Comparison of ENCODE assay signal across 8 cellular contexts in genomic region chr3:141231101-141231922, GRCh38. TPM values are rescaled to one million over a fixed set of nuclear protein-coding genes. Genes with fewer than 3 reads are reported as not detected.
A peak's percentile ranks its signal among the peaks of the same experiment; 100 is the strongest.
DNase-seq lines count a peak whose midpoint lies in the region; ATAC-seq and TF ChIP-seq lines count a peak whose summit lies in the region.

Gene PXYLP1, plus strand, starts transcription at chr3:141231825. Its CDS starts 28,351 bp downstream, at chr3:141260176.

- peaks cover 12% of the 10 kb centered on the region for H3K4me1 ChIP-seq in neural progenitor cell

- H3K27me3 ChIP-seq in neural progenitor cell, result peaks cover 29% of the 10 kb centered on the region

- peak within 1 kb of the TSS; percentile 94 for H2AFZ ChIP-seq in neural progenitor cell (replicated peaks)

- no peaks in the 10 kb centered on the region for H3K36me3 ChIP-seq in neural progenitor cell

- peak; percentile 65 for TF ChIP-seq CTCF in neural progenitor cell (IDR thresholded peaks at IDR 0.05)

- peaks cover 29% of the 10 kb centered on the region for H3K4me1 Mint-ChIP-seq in neural progenitor cell

- H3K4me3 Mint-ChIP-seq in neural progenitor cell, result peak within 1 kb of the TSS; percentile 89

- peak within 1 kb of the TSS; percentile 41 for H3K9ac ChIP-seq in neural progenitor cell

- peak within 1 kb of the TSS; percentile 73 for H3K4me3 ChIP-seq in neural progenitor cell

- H3K36me3 Mint-ChIP-seq in neural progenitor cell, result peaks cover 8% of the 10 kb centered on the region

- peak; percentile 98 for ATAC-seq in GM21723 (IDR thresholded peaks at IDR 0.05; ENCODE audit: unreplicated experiment)

- in situ Hi-C loops in KBM-7 (cut with MboI; ENCODE audit: low pct_unique_long_range_greater_than_20kb, low sequenced_read_pairs), result no loop called here

- peaks cover 8% of the 10 kb centered on the region for H3K79me2 ChIP-seq in neural progenitor cell (ENCODE audit: low read depth)

- peaks cover 8% of the 10 kb centered on the region for H3K27me3 Mint-ChIP-seq in neural progenitor cell (ENCODE audit: insufficient read depth, low read depth)

- DNase-seq in EH (ENCODE audit: low read depth) (peak; percentile 92), KBM-7 (peak; percentile 90), RPMI7951 (ENCODE audit: low read depth) (peak; percentile 90), fibroblast of the conjunctiva (ENCODE audit: low read depth) (peak; percentile 78), neural progenitor cell (ENCODE audit: low spot score) (peak; percentile 95), stromal cell of bone marrow (ENCODE audit: low read depth) (peak; percentile 83)
- peak; percentile 85 for DNase-seq in activated T-helper 9 cell treated with anti-CD3 and anti-CD28 coated beads, Interleukin-2, amount 50 U/mL, for 16 hours (ENCODE audit: low read depth)

- H3K27ac ChIP-seq in neural progenitor cell, result no peak within 1 kb of the TSS

- H3K9me3 Mint-ChIP-seq in neural progenitor cell, result no peaks in the 10 kb centered on the region

- H3K4me2 ChIP-seq in neural progenitor cell, result peak within 1 kb of the TSS; percentile 96

- H4K20me1 ChIP-seq in neural progenitor cell (ENCODE audit: low read depth), result no peaks in the 10 kb centered on the region

- peak within 1 kb of the TSS; percentile 47 for H3K27ac Mint-ChIP-seq in neural progenitor cell

- peaks cover 8% of the 10 kb centered on the region for H3F3A ChIP-seq in neural progenitor cell (ENCODE audit: low read depth)

- H3K9me3 ChIP-seq in neural progenitor cell (ENCODE audit: low read depth), result no peaks in the 10 kb centered on the region

RNA-seq across cellular contexts. Expression of gene PXYLP1, which starts in this region (rescaled TPM):
- 13.8 and 18.7 TPM in 2 replicates for total RNA-seq in RPMI7951 (2014; rRNA removed; shearing (Covaris generic))
- total RNA-seq in neural progenitor cell (ENCODE audit: low replicate concordance), result 30.5 and 36.3 TPM in 2 replicates
